ENCODE assay signal across 8 cellular contexts in genomic region chr1:226827968-226828513, GRCh38. TPM values are rescaled to one million over a fixed set of nuclear protein-coding genes. Genes with fewer than 3 reads are reported as not detected.
DNase-seq lines count a peak whose midpoint lies in the region; ATAC-seq and TF ChIP-seq lines count a peak whose summit lies in the region.

No MANE protein-coding gene starts in this region.

- no peaks in the 10 kb centered on the region for H3K36me3 ChIP-seq in BLaER1 treated with 17β-estradiol and CSF1 and Interleukin-3, amounts not matched to agents 10 nM and 100 nM
- H3K36me3 ChIP-seq in left lung: no peaks in the 10 kb centered on the region

- H3K4me3 ChIP-seq in BLaER1 treated with 17β-estradiol and CSF1 and Interleukin-3, amounts not matched to agents 10 nM and 100 nM: peak overlapping the region in 4 of 10 experiments; percentile 9 to 53 (median 38); a peak in 5 of 20 replicates
- H3K4me3 ChIP-seq in left lung: peak overlapping the region in 1 of 2 donors; percentile 8

- no peaks in the 10 kb centered on the region for H3K27me3 ChIP-seq in BLaER1 treated with 17β-estradiol and CSF1 and Interleukin-3, amounts not matched to agents 10 nM and 100 nM
- no peaks in the 10 kb centered on the region for H3K27me3 ChIP-seq in left lung

- DNase-seq in NCI-H510A (lab: John Stamatoyannopoulos, UW) (peak; percentile 75), cerebellum (ENCODE audit: low spot score) (peak; percentile 85), left lung (peak; percentile 96 to 98)
- peak; percentile 90 for DNase-seq in activated CD4-positive, alpha-beta T cell treated with anti-CD3 and anti-CD28 coated beads for 1 hour
- DNase-seq in stimulated activated CD4-positive, alpha-beta T cell treated with anti-CD3 and anti-CD28 coated beads, Interleukin-1b, Interleukin-23, amount 100 ng/mL, for 48 hours: peak; percentile 96

- peaks cover 19 to 56% (median 28%) of the 10 kb centered on the region in 10 experiments for H3K4me1 ChIP-seq in BLaER1 treated with 17β-estradiol and CSF1 and Interleukin-3, amounts not matched to agents 10 nM and 100 nM
- peaks cover 9 to 19% of the 10 kb centered on the region in 2 donors for H3K4me1 ChIP-seq in left lung

- TF ChIP-seq CTCF in left lung (IDR thresholded peaks at IDR 0.05): peak; percentile 93 to 98

- intact Hi-C loops in left lung (cut with DNase I): loop anchor here (5.0 kb wide), 2 partner anchors 91 to 196 kb away; partner anchors contain the start of gene ITPKB (in 1 of the 2)

- ATAC-seq in GM19372 (IDR thresholded peaks at IDR 0.05; ENCODE audit: low read depth, unreplicated experiment): peak; percentile 97
- peak; percentile 91 for ATAC-seq in HG03469 (IDR thresholded peaks at IDR 0.05; ENCODE audit: unreplicated experiment)
- ATAC-seq in left lung: peak; percentile 100

- H3K27ac ChIP-seq in BLaER1 treated with 17β-estradiol and CSF1 and Interleukin-3, amounts not matched to agents 10 nM and 100 nM: peak overlapping the region; percentile 60 to 90 (median 79)
- H3K27ac ChIP-seq in left lung: peak overlapping the region; percentile 68 to 81

- H3K4me2 ChIP-seq in BLaER1 treated with 17β-estradiol and CSF1 and Interleukin-3, amounts not matched to agents 10 nM and 100 nM: peak overlapping the region; percentile 63 to 89 (median 80)

- peak overlapping the region; percentile 55 to 85 (median 74); a peak in 21 of 22 replicates for H3K9ac ChIP-seq in BLaER1 treated with 17β-estradiol and CSF1 and Interleukin-3, amounts not matched to agents 10 nM and 100 nM

- peaks cover 3 to 13% (median 8%) of the 10 kb centered on the region in 11 experiments for H3K9me3 ChIP-seq in BLaER1 treated with 17β-estradiol and CSF1 and Interleukin-3, amounts not matched to agents 10 nM and 100 nM (replicated peaks in 1 of 11)
- no peaks in the 10 kb centered on the region for H3K9me3 ChIP-seq in left lung

- no peaks in the 10 kb centered on the region for H4K20me1 ChIP-seq in BLaER1 treated with 17β-estradiol and CSF1 and Interleukin-3, amounts not matched to agents 10 nM and 100 nM

RNA-seq across cellular contexts. Expression of gene PSEN2, which starts 42.4 kb away (rescaled TPM):
- total RNA-seq in cerebellum: 23.0 TPM
- 10 to 100 TPM; 20.2 to 24.8 TPM for total RNA-seq in left lung
